ENCODE assay signal across 27 cellular contexts in genomic region chr6:63888416-63888815, GRCh38.
"Had no signal": no experiment of that assay in that cellular context is flagged by ENCODE, and none has a peak within 500 bp of the region (broad histone marks: within the 10 kb centered on the region; RNA-seq: fewer than 3 reads in every experiment).

No MANE protein-coding gene starts in this region.

- H3K4me3 ChIP-seq: stomach, suprapubic skin, testis, thoracic aorta, thyroid gland, tibial artery, tibial nerve, transverse colon, upper lobe of left lung, upper lobe of right lung, uterus, vagina had no signal

- H3K36me3 ChIP-seq: stomach, suprapubic skin, thoracic aorta, thyroid gland, tibial artery, tibial nerve, transverse colon, upper lobe of left lung, upper lobe of right lung, uterus, vagina had no signal

- H3K9me3 ChIP-seq: suprapubic skin, testis, thoracic aorta, thyroid gland, tibial artery, transverse colon, upper lobe of left lung, upper lobe of right lung, uterus, vagina had no signal

- H3K27ac ChIP-seq: stomach, suprapubic skin, testis, thoracic aorta, thyroid gland, tibial artery, tibial nerve, transverse colon, upper lobe of left lung, upper lobe of right lung, uterus, vagina had no signal

- DNase-seq: stimulated activated CD4-positive, alpha-beta T cell treated with anti-CD3 and anti-CD28 coated beads, Interleukin-2, amount 100 ng/mL, for 48 hours; stimulated activated CD4-positive, alpha-beta T cell treated with anti-CD3 and anti-CD28 coated beads, Interleukin-4, amount 100 ng/mL, for 1 hour; stimulated activated CD4-positive, alpha-beta T cell treated with anti-CD3 and anti-CD28 coated beads, Interleukin-4, amount 100 ng/mL, for 24 hours; stimulated activated CD4-positive, alpha-beta T cell treated with anti-CD3 and anti-CD28 coated beads, Interleukin-4, amount 100 ng/mL, for 4 hours; stimulated activated CD8-positive, alpha-beta memory T cell treated with anti-CD3 and anti-CD28 coated beads, Interleukin-4, amount 100 ng/mL, for 48 hours; stimulated activated naive B cell treated with anti-CD40 and anti-IgM and Interleukin-4, amounts not matched to agents 10 μg/mL and 1 μg/mL and 100 μg/mL, for 72 hours; stimulated activated naive CD4-positive, alpha-beta T cell; stimulated activated naive CD4-positive, alpha-beta T cell treated with Interleukin-2 at 50 U/mL for 16 hours; stimulated activated naive CD8-positive, alpha-beta T cell treated with anti-CD3 and anti-CD28 coated beads, Interleukin-15, amount 100 ng/mL, for 72 hours; stimulated activated naive CD8-positive, alpha-beta T cell treated with anti-CD3 and anti-CD28 coated beads, Interleukin-15, Interleukin-2, amounts not matched to agents 100 U/mL and 50 U/mL, for 24 hours; stomach; substantia nigra; testis; thyroid gland; tibial artery; transverse colon; trophoblast cell; upper lobe of left lung; upper lobe of right lung; uterus had no signal

- ATAC-seq: stimulated activated effector memory CD8-positive, alpha-beta T cell treated with anti-CD3 and anti-CD28 coated beads, Interleukin-12 subunit alpha, Interleukin-12 subunit beta, amount 100 ng/mL, for 72 hours; stimulated activated memory B cell treated with anti-CD40 and anti-IgM and Interleukin-4, amounts not matched to agents 10 μg/mL and 1 μg/mL and 100 μg/mL, for 72 hours; stimulated activated naive B cell treated with anti-CD40 and anti-IgM and Interleukin-4, amounts not matched to agents 10 μg/mL and 1 μg/mL and 100 μg/mL, for 72 hours; stimulated activated naive CD8-positive, alpha-beta T cell treated with anti-CD3 and anti-CD28 coated beads, Interleukin-15, amount 100 ng/mL, for 72 hours; stimulated activated naive CD8-positive, alpha-beta T cell treated with anti-CD3 and anti-CD28 coated beads, Interleukin-15, Interleukin-2, amounts not matched to agents 100 U/mL and 50 U/mL, for 24 hours; upper lobe of right lung had no signal

- H3K27me3 ChIP-seq: stomach, suprapubic skin, testis, thyroid gland, tibial artery, tibial nerve, transverse colon, upper lobe of left lung, upper lobe of right lung, uterus, vagina had no signal

- FAIRE-seq: urothelium cell line had no signal

- H3K4me1 ChIP-seq: stomach, suprapubic skin, testis, thyroid gland, tibial artery, tibial nerve, transverse colon, upper lobe of left lung, upper lobe of right lung, uterus, vagina had no signal
